Comparison of ENCODE assay signal across 1 cellular context in the genomic region with DNA sequence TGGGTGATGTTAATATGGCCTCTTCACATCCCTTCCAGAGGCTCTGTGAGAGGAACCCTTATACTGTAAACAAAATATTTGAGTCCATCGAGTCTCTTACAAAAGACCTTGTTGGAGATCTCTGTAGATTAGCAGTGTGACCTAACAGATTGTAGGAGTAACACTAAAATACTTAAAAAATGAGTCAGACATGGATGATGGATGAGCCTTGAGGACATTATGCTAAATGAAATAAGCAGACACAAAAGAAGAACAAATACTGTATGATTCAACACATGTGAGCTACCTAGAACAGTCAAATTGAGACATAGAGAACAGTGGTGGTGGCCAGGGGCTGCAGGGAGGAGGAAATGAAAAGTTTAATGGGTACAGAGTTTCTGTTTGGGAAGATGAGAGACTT.
TF ChIP-seq lines count a peak whose summit lies in the region.

No MANE protein-coding gene starts in this region.

TF ChIP-seq in GM12878, 131 proteins besides CTCF, POLR2A, EP300 and RAD21 (continued from another document):
- TF ChIP-seq, protein P1, sequence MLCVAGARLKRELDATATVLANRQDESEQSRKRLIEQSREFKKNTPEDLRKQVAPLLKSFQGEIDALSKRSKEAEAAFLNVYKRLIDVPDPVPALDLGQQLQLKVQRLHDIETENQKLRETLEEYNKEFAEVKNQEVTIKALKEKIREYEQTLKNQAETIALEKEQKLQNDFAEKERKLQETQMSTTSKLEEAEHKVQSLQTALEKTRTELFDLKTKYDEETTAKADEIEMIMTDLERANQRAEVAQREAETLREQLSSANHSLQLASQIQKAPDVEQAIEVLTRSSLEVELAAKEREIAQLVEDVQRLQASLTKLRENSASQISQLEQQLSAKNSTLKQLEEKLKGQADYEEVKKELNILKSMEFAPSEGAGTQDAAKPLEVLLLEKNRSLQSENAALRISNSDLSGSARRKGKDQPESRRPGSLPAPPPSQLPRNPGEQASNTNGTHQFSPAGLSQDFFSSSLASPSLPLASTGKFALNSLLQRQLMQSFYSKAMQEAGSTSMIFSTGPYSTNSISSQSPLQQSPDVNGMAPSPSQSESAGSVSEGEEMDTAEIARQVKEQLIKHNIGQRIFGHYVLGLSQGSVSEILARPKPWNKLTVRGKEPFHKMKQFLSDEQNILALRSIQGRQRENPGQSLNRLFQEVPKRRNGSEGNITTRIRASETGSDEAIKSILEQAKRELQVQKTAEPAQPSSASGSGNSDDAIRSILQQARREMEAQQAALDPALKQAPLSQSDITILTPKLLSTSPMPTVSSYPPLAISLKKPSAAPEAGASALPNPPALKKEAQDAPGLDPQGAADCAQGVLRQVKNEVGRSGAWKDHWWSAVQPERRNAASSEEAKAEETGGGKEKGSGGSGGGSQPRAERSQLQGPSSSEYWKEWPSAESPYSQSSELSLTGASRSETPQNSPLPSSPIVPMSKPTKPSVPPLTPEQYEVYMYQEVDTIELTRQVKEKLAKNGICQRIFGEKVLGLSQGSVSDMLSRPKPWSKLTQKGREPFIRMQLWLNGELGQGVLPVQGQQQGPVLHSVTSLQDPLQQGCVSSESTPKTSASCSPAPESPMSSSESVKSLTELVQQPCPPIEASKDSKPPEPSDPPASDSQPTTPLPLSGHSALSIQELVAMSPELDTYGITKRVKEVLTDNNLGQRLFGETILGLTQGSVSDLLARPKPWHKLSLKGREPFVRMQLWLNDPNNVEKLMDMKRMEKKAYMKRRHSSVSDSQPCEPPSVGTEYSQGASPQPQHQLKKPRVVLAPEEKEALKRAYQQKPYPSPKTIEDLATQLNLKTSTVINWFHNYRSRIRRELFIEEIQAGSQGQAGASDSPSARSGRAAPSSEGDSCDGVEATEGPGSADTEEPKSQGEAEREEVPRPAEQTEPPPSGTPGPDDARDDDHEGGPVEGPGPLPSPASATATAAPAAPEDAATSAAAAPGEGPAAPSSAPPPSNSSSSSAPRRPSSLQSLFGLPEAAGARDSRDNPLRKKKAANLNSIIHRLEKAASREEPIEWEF (IDR thresholded peaks at IDR 0.05; ENCODE audit: insufficient replicate concordance, low read depth, low read length): no peak
